20 cellular contexts compared by ENCODE assay signal in the genomic region with DNA sequence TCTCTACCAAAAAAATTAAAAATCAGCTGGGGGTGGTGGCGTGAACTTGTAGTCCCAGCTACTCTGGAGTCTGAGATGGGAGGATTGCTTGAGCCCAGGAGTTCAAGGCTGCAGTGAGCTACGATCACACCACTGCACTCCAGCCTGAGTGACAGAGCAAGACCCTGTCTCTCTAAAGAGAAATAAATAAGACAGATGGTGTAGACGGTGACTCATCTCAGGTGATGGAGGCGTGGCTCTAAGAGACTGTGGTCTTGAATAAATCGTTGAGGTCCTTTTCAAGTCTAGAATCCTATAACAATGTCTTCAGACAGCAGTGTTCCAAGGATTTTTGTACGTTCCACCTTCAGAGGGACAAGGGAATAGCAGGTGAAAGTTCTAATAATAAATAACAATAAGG. TPM values are rescaled to one million over a fixed set of nuclear protein-coding genes. Genes with fewer than 3 reads are reported as not detected.
A peak's percentile ranks its signal among the peaks of the same experiment; 100 is the strongest.
DNase-seq lines count a peak whose midpoint lies in the region; ATAC-seq, FAIRE-seq and TF ChIP-seq lines count a peak whose summit lies in the region.
"Had no signal": no experiment of that assay in that cellular context is flagged by ENCODE, and none has a peak within 500 bp of the region (broad histone marks: within the 10 kb centered on the region; RNA-seq: fewer than 3 reads in every experiment).

No MANE protein-coding gene starts in this region.

- WGBS in GM12878 (ENCODE audit: insufficient coverage, insufficient replicate concordance, low lambda C conversion rate, missing lambda C conversion rate) = 49% methylated on average over 6 of the region's 6 CpGs

- peaks cover 5 to 53% of the 10 kb centered on the region in 2 donors for H3K36me3 Mint-ChIP-seq in activated naive CD4-positive, alpha-beta T cell treated with anti-CD3 and anti-CD28 coated beads, Interleukin-2, amount 50 U/mL, for 72 hours
- H3K36me3 Mint-ChIP-seq in stimulated activated memory B cell treated with anti-CD40 and anti-IgM and Interleukin-4, amounts not matched to agents 10 μg/mL and 1 μg/mL and 100 μg/mL, for 72 hours = no peaks in the 10 kb centered on the region
- H3K36me3 Mint-ChIP-seq in GM23338 (ENCODE audit: low read depth) = peaks cover 3% of the 10 kb centered on the region; the same call in 1 of the 3 replicates

- intact Hi-C loops in GM12878 (cut with micrococcal nuclease; ENCODE audit: unreplicated experiment) = no loop called here

- no peak overlapping the region for H3K4me3 ChIP-seq in GM12878
- H3K4me3 ChIP-seq in GM23338 = no peak overlapping the region
- H3K4me3 ChIP-seq: neural progenitor cell, right atrium auricular region, testis had no signal

- POLR2A ChIA-PET in GM12878 (lab: Charles Lee) = interaction anchor here (1.0 to 1.4 kb wide), 3 partner anchors 14 to 24 kb away, joined by 3 to 4 read pairs (median 3); no protein-coding TSS in a partner anchor

- no peaks in the 10 kb centered on the region; a peak in 1 of 4 replicates for H3K36me3 ChIP-seq in GM12878 (ENCODE audit: control insufficient read depth in 2 of 2, insufficient read depth in 2 of 2, low read length in 1 of 2)
- no peaks in the 10 kb centered on the region; the same call in 1 of the 2 replicates for H3K36me3 ChIP-seq in GM23338 (ENCODE audit: insufficient read depth)
- H3K36me3 ChIP-seq: neural progenitor cell, right atrium auricular region had no signal

- in situ Hi-C loops in GM12878 (cut with MboI) = no loop called here

- peaks cover 6% of the 10 kb centered on the region; the same call in 1 of the 2 replicates for H3F3A ChIP-seq in GM23338 (replicated peaks; ENCODE audit: low read depth)

- no peaks in the 10 kb centered on the region for H3K9me3 ChIP-seq in GM12878 (replicated peaks; ENCODE audit: control insufficient read depth, insufficient read depth, low read length)
- H3K9me3 ChIP-seq: right atrium auricular region, SK-N-SH, testis had no signal

- SMC1A ChIA-PET in GM12878 (lab: Charles Lee; ENCODE audit: uncharacterized antibody, unreplicated experiment) = interaction anchor here (1.0 to 4.5 kb wide), 7 partner anchors 13 to 151 kb away, joined by 3 to 47 read pairs (median 5); no protein-coding TSS in a partner anchor

- RAD21 ChIA-PET in GM12878 (lab: Charles Lee; ENCODE audit: unreplicated experiment) = interaction anchor here (1.0 to 8.1 kb wide), 6 partner anchors 13 to 253 kb away, joined by 3 to 69 read pairs (median 5); a partner anchor contains a TSS

- H3K4me2 ChIP-seq in GM12878 (ENCODE audit: control insufficient read depth, insufficient read depth) (peak overlapping the region; percentile 57; the same call in 1 of the 2 replicates), GM23338 (no peak overlapping the region)
- H3K4me2 ChIP-seq: neural progenitor cell, SK-N-SH had no signal

- CTCF ChIA-PET in GM12878 (lab: Yijun Ruan, JAX) = interaction anchor here (0.6 to 6.5 kb wide), 9 partner anchors 12 to 252 kb away, joined by 3 to 53 read pairs (median 10); a partner anchor contains a TSS

- no peak for TF ChIP-seq RAD21 in GM12878 (IDR thresholded peaks at IDR 0.05; ENCODE audit: insufficient read depth, low read depth, low read length)

- ATAC-seq in activated naive CD4-positive, alpha-beta T cell treated with anti-CD3 and anti-CD28 coated beads, Interleukin-2, amount 50 U/mL, for 72 hours = no peak
- no peak for ATAC-seq in GM12878
- no peak for ATAC-seq in stimulated activated memory B cell treated with anti-CD40 and anti-IgM and Interleukin-4, amounts not matched to agents 10 μg/mL and 1 μg/mL and 100 μg/mL, for 72 hours
- no peak for ATAC-seq in GM23338

- DNase-seq in activated naive CD4-positive, alpha-beta T cell treated with Interleukin-2 at 50 U/mL for 16 hours = peak; percentile 32
- no peak for DNase-seq in activated naive CD4-positive, alpha-beta T cell treated with anti-CD3 and anti-CD28 coated beads, Interleukin-2, amount 50 U/mL, for 72 hours (ENCODE audit: low spot score in 2 of 2)
- peak; percentile 57 for DNase-seq in NCI-H2171 treated with DMSO at 0.1 percent for 48 hours (lab: John Stamatoyannopoulos, UW)
- DNase-seq in GM12878 (ENCODE audit: low read depth, low spot score) = no peak
- DNase-seq in SHP77 (lab: John Stamatoyannopoulos, UW) = no peak
- no peak for DNase-seq in NCI-H1694 treated with DMSO at 0.1 percent for 48 hours (lab: John Stamatoyannopoulos, UW)
- DNase-seq in GM23338 (ENCODE audit: low spot score) = no peak
- DNase-seq: activated CD8-positive, alpha-beta memory T cell treated with anti-CD3 and anti-CD28 coated beads, Interleukin-2, amount 50 U/mL, for 48 hours; amygdala; DMS53; HFFc6; hippocampal formation; MM.1S; NCI-H1694; NCI-H526; SK-N-SH; testis had no signal

- H3K27ac Mint-ChIP-seq in activated naive CD4-positive, alpha-beta T cell treated with anti-CD3 and anti-CD28 coated beads, Interleukin-2, amount 50 U/mL, for 72 hours = peak overlapping the region in 1 of 2 donors; percentile 62
- H3K27ac Mint-ChIP-seq in stimulated activated memory B cell treated with anti-CD40 and anti-IgM and Interleukin-4, amounts not matched to agents 10 μg/mL and 1 μg/mL and 100 μg/mL, for 72 hours = peak overlapping the region; percentile 53
- H3K27ac Mint-ChIP-seq in GM23338 = no peak overlapping the region
- H3K27ac Mint-ChIP-seq: HFFc6 had no signal

- H4K20me1 ChIP-seq in GM12878 (ENCODE audit: control insufficient read depth, insufficient read depth) (no peaks in the 10 kb centered on the region), GM23338 (replicated peaks; ENCODE audit: insufficient read depth) (peaks cover 26% of the 10 kb centered on the region)

- no peak overlapping the region for H3K9ac ChIP-seq in GM12878 (ENCODE audit: control insufficient read depth, insufficient read depth, low read length)
- H3K9ac ChIP-seq: neural progenitor cell, SK-N-SH had no signal

- H3K4me3 Mint-ChIP-seq in stimulated activated memory B cell treated with anti-CD40 and anti-IgM and Interleukin-4, amounts not matched to agents 10 μg/mL and 1 μg/mL and 100 μg/mL, for 72 hours = no peak overlapping the region
- H3K4me3 Mint-ChIP-seq in GM23338 = no peak overlapping the region
- H3K4me3 Mint-ChIP-seq: HFFc6, neural progenitor cell had no signal

- TF ChIP-seq EP300 in GM12878 (IDR thresholded peaks at IDR 0.05; ENCODE audit: borderline replicate concordance in 1 of 2, control insufficient read depth in 1 of 2, low read depth in 2 of 2, low read length in 2 of 2) = no peak

- no peaks in the 10 kb centered on the region for H3K9me3 Mint-ChIP-seq in activated naive CD4-positive, alpha-beta T cell treated with anti-CD3 and anti-CD28 coated beads, Interleukin-2, amount 50 U/mL, for 72 hours
- no peaks in the 10 kb centered on the region for H3K9me3 Mint-ChIP-seq in stimulated activated memory B cell treated with anti-CD40 and anti-IgM and Interleukin-4, amounts not matched to agents 10 μg/mL and 1 μg/mL and 100 μg/mL, for 72 hours
- peaks cover 3% of the 10 kb centered on the region; the same call in 1 of the 3 replicates for H3K9me3 Mint-ChIP-seq in GM23338
- H3K9me3 Mint-ChIP-seq: HFFc6 had no signal

- peaks cover 64% of the 10 kb centered on the region for H3K4me1 Mint-ChIP-seq in stimulated activated memory B cell treated with anti-CD40 and anti-IgM and Interleukin-4, amounts not matched to agents 10 μg/mL and 1 μg/mL and 100 μg/mL, for 72 hours
- H3K4me1 Mint-ChIP-seq in GM23338 = peaks cover 26% of the 10 kb centered on the region

- BruUV-seq in GM12878 (replicated peaks; lab: Mats Ljungman, UMichigan) = TSS peak; percentile 16

- H2AFZ ChIP-seq in GM12878 (ENCODE audit: control insufficient read depth, low read depth, low read length) = no peak overlapping the region
- H2AFZ ChIP-seq in GM23338 = no peak overlapping the region
- H2AFZ ChIP-seq: neural progenitor cell had no signal

- H3K27me3 ChIP-seq in GM12878 (replicated peaks in 1 of 2; ENCODE audit: control insufficient read depth in 2 of 2, insufficient read depth in 2 of 2, low read length in 1 of 2) (no peaks in the 10 kb centered on the region), GM23338 (ENCODE audit: insufficient read depth) (peaks cover 19% of the 10 kb centered on the region)
- H3K27me3 ChIP-seq: right atrium auricular region, testis had no signal

- TF ChIP-seq CTCF in GM12878 (IDR thresholded peaks at IDR 0.05 in 2 of 3, conservative IDR thresholded peaks at IDR 0.05 in 1 of 3; ENCODE audit: control insufficient read depth in 2 of 3, extremely low read depth in 1 of 3, insufficient read depth in 1 of 3, low read depth in 3 of 3, low read length in 3 of 3) (no peak), GM23338 (conservative IDR thresholded peaks at IDR 0.05; ENCODE audit: low read depth in 2 of 2) (no peak)

- TF ChIP-seq POLR2A in GM12878 (IDR thresholded peaks at IDR 0.05; ENCODE audit: low read depth, low read length) = no peak

- H3K27ac ChIP-seq in GM12878 (ENCODE audit: control insufficient read depth, insufficient read depth) = no peak overlapping the region
- no peak overlapping the region for H3K27ac ChIP-seq in GM23338 (ENCODE audit: low read depth)
- H3K27ac ChIP-seq: neural progenitor cell, right atrium auricular region, testis had no signal

- H3K79me2 ChIP-seq in GM12878 (ENCODE audit: control insufficient read depth, insufficient read depth, low read length) = peaks cover 14% of the 10 kb centered on the region; the same call in 1 of the 2 replicates
- peaks cover 18% of the 10 kb centered on the region; the same call in 1 of the 2 replicates for H3K79me2 ChIP-seq in GM23338 (replicated peaks; ENCODE audit: insufficient read depth)

- peak; percentile 70 for FAIRE-seq in GM12878 (lab: Jason Lieb, UNC)

- H3K27me3 Mint-ChIP-seq in stimulated activated memory B cell treated with anti-CD40 and anti-IgM and Interleukin-4, amounts not matched to agents 10 μg/mL and 1 μg/mL and 100 μg/mL, for 72 hours = no peaks in the 10 kb centered on the region
- peaks cover 37% of the 10 kb centered on the region for H3K27me3 Mint-ChIP-seq in GM23338 (ENCODE audit: insufficient read depth, low read depth, poor library complexity)

- H3K4me1 ChIP-seq in GM12878 (ENCODE audit: control insufficient read depth, insufficient read depth, low read length) (peaks cover 31% of the 10 kb centered on the region), GM23338 (ENCODE audit: insufficient read depth) (peaks cover 30% of the 10 kb centered on the region)

- H3K9me2 ChIP-seq in GM23338 (ENCODE audit: insufficient read depth) = no peaks in the 10 kb centered on the region
- H3K9me2 ChIP-seq: SK-N-SH had no signal

RNA-seq across cellular contexts. Expression of a gene that starts 53.8 kb away (rescaled TPM):
- total RNA-seq in activated naive CD4-positive, alpha-beta T cell treated with anti-CD3 and anti-CD28 coated beads, Interleukin-2, amount 50 U/mL, for 72 hours = 100 to 1,000 TPM in 1 of 2 donors, 10 to 100 TPM in 1; 77.0 to 181 TPM
- total RNA-seq in GM12878 (2013; cell fraction: nucleolus; rRNA removed) = 217 and 258 TPM in 2 replicates
- total RNA-seq in GM12878 (2014; rRNA removed) (13.0 and 14.7 TPM in 2 replicates), GM12878 (2014; rRNA removed; fragmentation: Illumina TruSeq; extraction: Trizol) (7.9 and 8.1 TPM in 2 replicates), GM12878 (2021) (23.5 and 26.8 TPM in 2 replicates)
- 6.9 TPM for polyA plus RNA-seq in GM12878 (2011; ENCODE audit: low read depth)
- polyA plus RNA-seq in GM12878 (2011; rRNA removed) (21.8 and 46.7 TPM in 2 replicates), GM12878 (2014; fragmentation: Illumina TruSeq; extraction: Trizol) (10.2 and 14.2 TPM in 2 replicates), GM12878 (2014; fragmentation: Nextera tagmentation; extraction: Ambion mirVana) (1 to 10 TPM; 1.6 to 2.6 TPM), GM12878 (2014; rRNA removed) (13.3 and 14.6 TPM in 2 replicates), GM12878 (2016; fragmentation: Nextera tagmentation; extraction: Ambion mirVana) (10 to 100 TPM; 18.8 to 19.4 TPM), GM23338 (2016; fragmentation: Nextera tagmentation; extraction: Ambion mirVana) (9.5 and 11.4 TPM in 2 replicates)
- 38.7 and 47.0 TPM in 2 replicates for polyA plus RNA-seq in GM12878 (2011; cell fraction: cytosol; rRNA removed)
- polyA plus RNA-seq in GM12878 (2011; cell fraction: nucleus; rRNA removed) = 115 and 127 TPM in 2 replicates
- polyA plus RNA-seq in GM12878 (2012) = 14.6 and 20.5 TPM in 2 replicates
- polyA minus RNA-seq in GM12878 (2011; rRNA and poly(A)+ RNA removed) = 48.5 and 62.2 TPM in 2 replicates
- polyA minus RNA-seq in GM12878 (2011; cell fraction: cytosol; rRNA and poly(A)+ RNA removed) = 12.2 and 18.8 TPM in 2 replicates
- polyA minus RNA-seq in GM12878 (2011; cell fraction: nucleus; rRNA and poly(A)+ RNA removed) = 57.4 and 65.9 TPM in 2 replicates
- 16.4 and 26.8 TPM in 2 replicates for total RNA-seq in GM23338 (2014; rRNA removed; shearing (Covaris generic))

Comparison
In these comparisons a context has a peak if more than half of its experiments do, and no peak if none do; other contexts are left out.
1. DNase-seq: peak in activated naive CD4-positive, alpha-beta T cell treated with Interleukin-2 at 50 U/mL for 16 hours (single experiment) and NCI-H2171 treated with DMSO at 0.1 percent for 48 hours (single experiment); none in activated naive CD4-positive, alpha-beta T cell treated with anti-CD3 and anti-CD28 coated beads, Interleukin-2, amount 50 U/mL, for 72 hours (0 of 2), GM12878 (single experiment), SHP77 (0 of 2), NCI-H1694 treated with DMSO at 0.1 percent for 48 hours (single experiment) and GM23338 (single experiment).